ENCODE assay signal across 21 cellular contexts in genomic region chr1:85203573-85204169, GRCh38. TPM values are rescaled to one million over a fixed set of nuclear protein-coding genes. Genes with fewer than 3 reads are reported as not detected.
DNase-seq lines count a peak whose midpoint lies in the region; TF ChIP-seq lines count a peak whose summit lies in the region.
"Had no signal": no experiment of that assay in that cellular context is flagged by ENCODE, and none has a peak within 500 bp of the region (broad histone marks: within the 10 kb centered on the region; RNA-seq: fewer than 3 reads in every experiment).

No MANE protein-coding gene starts in this region.

- CTCF ChIA-PET in SK-N-SH (lab: Yijun Ruan, JAX): no interaction called here

- H2AFZ ChIP-seq in SK-N-SH (ENCODE audit: low read depth): no peak overlapping the region

- H3F3A ChIP-seq in SK-N-SH (replicated peaks; ENCODE audit: insufficient read depth): peaks cover 6% of the 10 kb centered on the region

- TF ChIP-seq CTCF in 22Rv1 (IDR thresholded peaks at IDR 0.05): no peak
- no peak for TF ChIP-seq CTCF in fibroblast of villous mesenchyme (IDR thresholded peaks at IDR 0.05; ENCODE audit: insufficient read depth, low read depth, low read length)
- TF ChIP-seq CTCF in SK-N-SH (IDR thresholded peaks at IDR 0.05): no peak

- H3K9me3 ChIP-seq in SK-N-MC (ENCODE audit: low read depth, low read length): no peaks in the 10 kb centered on the region
- no peaks in the 10 kb centered on the region for H3K9me3 ChIP-seq in SK-N-SH
- H3K9me3 ChIP-seq: gastroesophageal sphincter, HAP-1, lower lobe of right lung had no signal

- H3K27me3 ChIP-seq in SK-N-SH (ENCODE audit: insufficient read depth): peaks cover 72% of the 10 kb centered on the region
- H3K27me3 ChIP-seq: gastroesophageal sphincter had no signal

- H3K27ac ChIP-seq in 22Rv1: peak overlapping the region; percentile 82
- H3K27ac ChIP-seq in SK-N-MC: peak overlapping the region; percentile 93
- H3K27ac ChIP-seq in SK-N-SH (ENCODE audit: low read depth in 2 of 2, low read length in 1 of 2): no peak overlapping the region
- H3K27ac ChIP-seq: lower lobe of right lung had no signal

- H3K4me1 ChIP-seq in SK-N-SH (ENCODE audit: control insufficient read depth in 1 of 2, insufficient read depth in 2 of 2, low read depth in 1 of 2, low read length in 1 of 2): peaks cover 0 to 11% of the 10 kb centered on the region in 2 experiments; a peak in 1 of 4 replicates
- H3K4me1 ChIP-seq: lower lobe of right lung had no signal

- POLR2A ChIA-PET in SK-N-SH (lab: Yijun Ruan, JAX): no interaction called here

- no peak overlapping the region for H3K4me2 ChIP-seq in SK-N-SH

- H4K20me1 ChIP-seq in SK-N-SH (ENCODE audit: insufficient read depth): no peaks in the 10 kb centered on the region

- WGBS in SK-N-SH (ENCODE audit: low lambda C conversion rate): 23% methylated on average over 2 of the region's 2 CpGs

- DNase-seq in GM03348 (ENCODE audit: low spot score) (peak; percentile 45), SK-N-MC (ENCODE audit: low read depth, low spot score) (peak; percentile 97), fibroblast of villous mesenchyme (ENCODE audit: low read depth) (peak; percentile 80), SK-N-SH (no peak), NCI-H128 (lab: John Stamatoyannopoulos, UW; ENCODE audit: unreplicated experiment) (no peak), NCI-H774 (lab: John Stamatoyannopoulos, UW) (no peak), SW 1271 (lab: John Stamatoyannopoulos, UW) (no peak)
- DNase-seq: activated CD4-positive, alpha-beta T cell treated with anti-CD3 and anti-CD28 coated beads for 48 hours; activated naive CD4-positive, alpha-beta T cell treated with anti-CD3 and anti-CD28 coated beads, Interleukin-2, amount 10 ng/mL, durations not matched to agents 7 days and 5 days; activated T-cell treated with anti-CD3 and anti-CD28 coated beads, Interleukin-2, amount 50 U/mL, for 72 hours; anterior cingulate cortex; central memory CD4-positive, alpha-beta T cell; KBM-7; lower lobe of right lung; NCI-H1694 treated with DMSO at 0.1 percent for 48 hours; NCI-H69; Right ventricle myocardium superior had no signal

- H3K9ac ChIP-seq in SK-N-MC (ENCODE audit: insufficient read length): peak overlapping the region; percentile 26
- H3K9ac ChIP-seq in SK-N-SH: no peak overlapping the region

- no peaks in the 10 kb centered on the region for H3K9me2 ChIP-seq in SK-N-SH

- peak overlapping the region; percentile 94 for H3K4me3 ChIP-seq in SK-N-MC
- H3K4me3 ChIP-seq in fibroblast of villous mesenchyme (ENCODE audit: low read depth, low read length): no peak overlapping the region
- H3K4me3 ChIP-seq in SK-N-SH (ENCODE audit: low read depth in 2 of 2, low read length in 1 of 2): no peak overlapping the region
- H3K4me3 ChIP-seq: HAP-1, lower lobe of right lung had no signal

- no peaks in the 10 kb centered on the region for H3K79me2 ChIP-seq in SK-N-SH (ENCODE audit: insufficient read depth)

- no peak for TF ChIP-seq EP300 in SK-N-SH (IDR thresholded peaks at IDR 0.05; ENCODE audit: borderline replicate concordance in 1 of 2, low read depth in 1 of 2, low read length in 1 of 2)

- H3K36me3 ChIP-seq in SK-N-MC (ENCODE audit: insufficient read depth, low read length): no peaks in the 10 kb centered on the region
- H3K36me3 ChIP-seq in SK-N-SH (replicated peaks in 1 of 2; ENCODE audit: control insufficient read depth in 1 of 2, insufficient read depth in 2 of 2, low read length in 1 of 2): no peaks in the 10 kb centered on the region
- H3K36me3 ChIP-seq: gastroesophageal sphincter, HAP-1, lower lobe of right lung had no signal

- TF ChIP-seq RAD21 in SK-N-SH (IDR thresholded peaks at IDR 0.05; ENCODE audit: low read length): no peak

TF ChIP-seq in SK-N-SH, 30 proteins besides CTCF, POLR2A, EP300 and RAD21:
- TF ChIP-seq GATA2 (CRISPR knock-in tag; IDR thresholded peaks at IDR 0.05): no peak
- no peak for TF ChIP-seq POLR2AphosphoS5 (IDR thresholded peaks at IDR 0.05; ENCODE audit: low read depth, low read length)
- TF ChIP-seq CHD2 (IDR thresholded peaks at IDR 0.05; ENCODE audit: low read length, partially characterized antibody): no peak
- no peak for TF ChIP-seq ELF1 (IDR thresholded peaks at IDR 0.05)
- TF ChIP-seq YY1 (IDR thresholded peaks at IDR 0.05; ENCODE audit: low read depth): no peak
- no peak for TF ChIP-seq NFIC (IDR thresholded peaks at IDR 0.05; ENCODE audit: borderline replicate concordance)
- no peak for TF ChIP-seq MXI1 (IDR thresholded peaks at IDR 0.05; ENCODE audit: low read depth, low read length)
- TF ChIP-seq RXRA (IDR thresholded peaks at IDR 0.05; ENCODE audit: borderline replicate concordance, low read depth): no peak
- no peak for TF ChIP-seq ZBTB33 (IDR thresholded peaks at IDR 0.05; ENCODE audit: borderline replicate concordance, low read depth)
- TF ChIP-seq SIN3A (IDR thresholded peaks at IDR 0.05; ENCODE audit: borderline replicate concordance, low read depth, low read length): no peak
- TF ChIP-seq USF1 (IDR thresholded peaks at IDR 0.05; ENCODE audit: borderline replicate concordance, low read depth): no peak
- TF ChIP-seq REST (IDR thresholded peaks at IDR 0.05; ENCODE audit: low read depth, low read length): no peak
- TF ChIP-seq SMC3 (IDR thresholded peaks at IDR 0.05; ENCODE audit: low read depth, low read length): no peak
- TF ChIP-seq JUND (IDR thresholded peaks at IDR 0.05): no peak

RNA-seq across cellular contexts. Expression of gene SYDE2, which starts 2.9 kb away (rescaled TPM):
- total RNA-seq in fibroblast of villous mesenchyme: 24.2 and 27.6 TPM in 2 replicates
- not detected in 2 replicates for polyA plus RNA-seq in SK-N-SH (2012; rRNA removed)
- under 0.01 TPM in 1 of 2 replicates, not detected in the other for polyA plus RNA-seq in SK-N-SH (2012; cell fraction: cytosol; rRNA removed)
- 0.01 TPM in 1 of 2 replicates, not detected in the other for polyA plus RNA-seq in SK-N-SH (2012; cell fraction: nucleus; rRNA removed)
- polyA plus RNA-seq: CD14-positive monocyte had no signal

RNA-seq across cellular contexts. Expression of gene C1orf52, which starts 55.8 kb away (rescaled TPM):
- 14.2 and 23.7 TPM in 2 replicates for total RNA-seq in fibroblast of villous mesenchyme
- polyA plus RNA-seq in SK-N-SH (2012; rRNA removed): 23.4 and 24.3 TPM in 2 replicates
- 19.1 and 20.8 TPM in 2 replicates for polyA plus RNA-seq in SK-N-SH (2012; cell fraction: cytosol; rRNA removed)
- polyA plus RNA-seq in SK-N-SH (2012; cell fraction: nucleus; rRNA removed): 30.0 and 36.7 TPM in 2 replicates

Comparison
In these comparisons a context has a peak if more than half of its experiments do, and no peak if none do; other contexts are left out.
1. H3K27ac ChIP-seq: peak in 22Rv1 (single experiment) and SK-N-MC (single experiment); none in SK-N-SH (0 of 2).
2. DNase-seq: peak in GM03348 (single experiment), SK-N-MC (single experiment) and fibroblast of villous mesenchyme (single experiment); none in SK-N-SH (single experiment), NCI-H128 (single experiment), NCI-H774 (single experiment) and SW 1271 (0 of 2).